In the genomic region with DNA sequence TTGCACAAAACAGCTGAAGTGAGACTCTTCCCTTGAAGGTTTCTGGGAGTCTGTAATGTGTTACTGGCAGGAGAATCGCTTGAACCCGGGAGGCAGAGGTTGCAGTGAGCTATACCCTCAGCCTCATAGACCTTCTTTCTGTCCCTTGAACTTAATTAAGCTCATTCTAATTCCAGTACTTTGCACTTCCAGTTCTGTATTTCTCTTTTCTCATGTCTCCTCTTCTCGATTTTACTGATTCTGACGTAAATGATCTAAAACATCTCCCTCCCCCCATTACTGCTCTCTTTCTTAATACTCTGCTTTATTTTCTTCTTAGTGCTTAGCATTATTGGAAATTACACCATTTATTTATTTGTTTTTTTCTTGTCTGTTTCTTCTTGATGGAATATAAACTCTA, we compare ENCODE assay signal across 30 cellular contexts.
"Had no signal": no experiment of that assay in that cellular context is flagged by ENCODE, and none has a peak within 500 bp of the region (broad histone marks: within the 10 kb centered on the region; RNA-seq: fewer than 3 reads in every experiment).

No MANE protein-coding gene starts in this region.

- H3K4me1 ChIP-seq: Peyer's patch, SJCRH30 had no signal

- H3K27ac Mint-ChIP-seq: T-cell had no signal

- H3K9me3 ChIP-seq: MG63, Peyer's patch, SJCRH30 had no signal

- H3K27me3 ChIP-seq: MG63, Peyer's patch, SJCRH30 had no signal

- H3K4me3 Mint-ChIP-seq: T-cell had no signal

- H3K36me3 ChIP-seq: MG63, Peyer's patch, SJCRH30 had no signal

- ATAC-seq: PC-3, SK-N-SH treated with all-trans-retinoic acid at 6 μM for 48 hours, T-cell had no signal

- H3K9me3 Mint-ChIP-seq: T-cell had no signal

- DNase-seq: Kasumi-1, MG63, NCI-H1048, NCI-H1092 treated with DMSO at 0.1 percent for 48 hours, NCI-H1105 treated with DMSO at 0.1 percent for 48 hours, NCI-H1417, NCI-H1436, NCI-H146, NCI-H1694, NCI-H187 treated with DMSO at 0.1 percent for 48 hours, NCI-H2029, NCI-H2081, NCI-H2171 treated with DMSO at 0.1 percent for 48 hours, NCI-H2227 treated with DMSO at 0.1 percent for 48 hours, NCI-H345, NCI-H446, NCI-H510A treated with DMSO at 0.1 percent for 48 hours, NCI-H524 treated with DMSO at 0.1 percent for 48 hours, NCI-H526 treated with DMSO at 0.1 percent for 48 hours, NCI-H82, OCI-M1, Peyer's patch, RPMI8226, SHP77, SIG-M5, SJCRH30, T-cell had no signal

- H3K36me3 Mint-ChIP-seq: T-cell had no signal

- H3K4me3 ChIP-seq: MG63, Peyer's patch, SJCRH30, SK-N-MC had no signal

- H3K27ac ChIP-seq: Peyer's patch, SJCRH30, SK-N-MC had no signal
